Comparison of ENCODE assay signal across 12 cellular contexts in genomic region chr1:27883536-27884181, GRCh38. TPM values are rescaled to one million over a fixed set of nuclear protein-coding genes. Genes with fewer than 3 reads are reported as not detected.
DNase-seq lines count a peak whose midpoint lies in the region; ATAC-seq, FAIRE-seq and TF ChIP-seq lines count a peak whose summit lies in the region.
"Had no signal": no experiment of that assay in that cellular context is flagged by ENCODE, and none has a peak within 500 bp of the region (broad histone marks: within the 10 kb centered on the region; RNA-seq: fewer than 3 reads in every experiment).

No MANE protein-coding gene starts in this region.

- DNase-seq in GM12891 (ENCODE audit: insufficient read length, low spot score) (no peak), T-cell (no peak), naive B cell (no peak), HEK293T (ENCODE audit: extremely low spot score) (no peak), neural progenitor cell (ENCODE audit: low spot score) (no peak), H4 (ENCODE audit: low spot score) (no peak), GM20000 (ENCODE audit: low spot score) (no peak)
- DNase-seq: activated CD4-positive, alpha-beta T cell treated with anti-CD3 and anti-CD28 coated beads for 1 hour; DMS153 had no signal

- ATAC-seq in GM21528 (IDR thresholded peaks at IDR 0.05; ENCODE audit: low FRiP score, unreplicated experiment) (peak; percentile 18), T-cell (replicated peaks in 1 of 4) (no peak), naive B cell (ENCODE audit: low read depth in 2 of 2) (peak in 1 of 2 donors; percentile 34)

- H3K9ac ChIP-seq in neural progenitor cell, result no peak overlapping the region

- no peak overlapping the region for H3K27ac ChIP-seq in neural progenitor cell
- H3K27ac ChIP-seq: cardiac muscle cell had no signal

- no peaks in the 10 kb centered on the region for H3K36me3 ChIP-seq in neural progenitor cell
- H3K36me3 ChIP-seq: cardiac muscle cell had no signal

- no peaks in the 10 kb centered on the region for H4K20me1 ChIP-seq in neural progenitor cell (ENCODE audit: low read depth)

- no peaks in the 10 kb centered on the region for H3K4me1 ChIP-seq in neural progenitor cell

- H3F3A ChIP-seq in neural progenitor cell (ENCODE audit: low read depth), result no peaks in the 10 kb centered on the region

- H3K9me3 Mint-ChIP-seq in T-cell, result no peaks in the 10 kb centered on the region
- H3K9me3 Mint-ChIP-seq in naive B cell, result no peaks in the 10 kb centered on the region
- H3K9me3 Mint-ChIP-seq in neural progenitor cell, result no peaks in the 10 kb centered on the region
- H3K9me3 Mint-ChIP-seq: nephron had no signal

- H3K4me3 Mint-ChIP-seq in T-cell, result no peak overlapping the region
- peak overlapping the region in 1 of 8 donors; percentile 25 for H3K4me3 Mint-ChIP-seq in naive B cell
- no peak overlapping the region for H3K4me3 Mint-ChIP-seq in neural progenitor cell
- H3K4me3 Mint-ChIP-seq: nephron had no signal

- peak; percentile 69 for FAIRE-seq in GM12891 (lab: Jason Lieb, UNC)

- POLR2A ChIA-PET in T-cell (lab: Charles Lee) (no interaction called here), HEK293T (lab: Yijun Ruan, JAX) (no interaction called here)

- no peak overlapping the region for H3K4me3 ChIP-seq in neural progenitor cell
- H3K4me3 ChIP-seq: cardiac muscle cell had no signal

- H3K4me2 ChIP-seq in neural progenitor cell, result no peak overlapping the region

- CTCF ChIA-PET in T-cell (lab: Charles Lee) (interaction anchor here (0.5 to 0.6 kb wide), 3 partner anchors 19 to 67 kb away, joined by 3 to 4 read pairs (median 3); no protein-coding TSS in a partner anchor), HEK293T (lab: Yijun Ruan, JAX) (no interaction called here)

- H3K4me1 Mint-ChIP-seq in T-cell (peaks cover 19 to 72% (median 68%) of the 10 kb centered on the region in 3 donors), naive B cell (peaks cover 25 to 39% (median 34%) of the 10 kb centered on the region in 3 donors), neural progenitor cell (no peaks in the 10 kb centered on the region)

- peaks cover 66% of the 10 kb centered on the region for H3K36me3 Mint-ChIP-seq in T-cell
- H3K36me3 Mint-ChIP-seq in naive B cell, result peaks cover 0 to 9% of the 10 kb centered on the region in 2 donors
- peaks cover 8% of the 10 kb centered on the region for H3K36me3 Mint-ChIP-seq in neural progenitor cell

- no peak overlapping the region for H2AFZ ChIP-seq in neural progenitor cell (replicated peaks)

- H3K27me3 ChIP-seq in neural progenitor cell, result no peaks in the 10 kb centered on the region
- H3K27me3 ChIP-seq: cardiac muscle cell had no signal

- no peaks in the 10 kb centered on the region for H3K79me2 ChIP-seq in neural progenitor cell (ENCODE audit: low read depth)

- TF ChIP-seq POLR2A in GM12891 (IDR thresholded peaks at IDR 0.05; ENCODE audit: low read depth, low read length), result no peak; the same call in 1 of the 2 replicates

- H3K27me3 Mint-ChIP-seq in T-cell (no peaks in the 10 kb centered on the region), naive B cell (no peaks in the 10 kb centered on the region), neural progenitor cell (ENCODE audit: insufficient read depth, low read depth) (no peaks in the 10 kb centered on the region)

- H3K27ac Mint-ChIP-seq in T-cell, result peak overlapping the region; percentile 41 to 99
- H3K27ac Mint-ChIP-seq in naive B cell, result peak overlapping the region in 4 of 6 donors; percentile 59 to 92 (median 88)
- no peak overlapping the region for H3K27ac Mint-ChIP-seq in neural progenitor cell
- H3K27ac Mint-ChIP-seq: nephron had no signal

- H3K9me3 ChIP-seq in neural progenitor cell (ENCODE audit: low read depth), result no peaks in the 10 kb centered on the region

- TF ChIP-seq CTCF in neural progenitor cell (IDR thresholded peaks at IDR 0.05) (no peak), GM20000 (IDR thresholded peaks at IDR 0.05; ENCODE audit: extremely low read depth, missing control alignments) (no peak)

TF ChIP-seq in GM12891, 5 proteins besides CTCF, POLR2A, EP300 and RAD21:
- TF ChIP-seq POLR2AphosphoS5 (IDR thresholded peaks at IDR 0.05; ENCODE audit: low read depth, low read length) (no peak), POU2F2 (IDR thresholded peaks at IDR 0.05; ENCODE audit: low read depth, low read length) (no peak), TAF1 (IDR thresholded peaks at IDR 0.05; ENCODE audit: low read depth, low read length) (no peak), SPI1 (IDR thresholded peaks at IDR 0.05; ENCODE audit: low read depth, low read length) (no peak), PAX5 (IDR thresholded peaks at IDR 0.05; ENCODE audit: insufficient read depth, low read length, severe bottlenecking) (no peak)

TF ChIP-seq in HEK293T, 16 proteins besides CTCF, POLR2A, EP300 and RAD21:
- no peak for TF ChIP-seq HDGF (IDR thresholded peaks at IDR 0.05; ENCODE audit: borderline replicate concordance)
- TF ChIP-seq TARDBP (IDR thresholded peaks at IDR 0.05), result no peak
- TF ChIP-seq BHLHE40 (IDR thresholded peaks at IDR 0.05; ENCODE audit: borderline replicate concordance), result no peak
- no peak for TF ChIP-seq FOXM1 (IDR thresholded peaks at IDR 0.05; ENCODE audit: borderline replicate concordance)
- no peak for TF ChIP-seq FOXK2 (IDR thresholded peaks at IDR 0.05)
- no peak for TF ChIP-seq ZNF384 (IDR thresholded peaks at IDR 0.05)
- TF ChIP-seq PKNOX1 (IDR thresholded peaks at IDR 0.05), result no peak
- TF ChIP-seq SP1 (IDR thresholded peaks at IDR 0.05), result no peak
- TF ChIP-seq SUZ12 (IDR thresholded peaks at IDR 0.05), result no peak
- no peak for TF ChIP-seq CTBP1 (IDR thresholded peaks at IDR 0.05; ENCODE audit: borderline replicate concordance)
- TF ChIP-seq NFRKB (IDR thresholded peaks at IDR 0.05), result no peak

RNA-seq across cellular contexts. Expression of gene THEMIS2, which starts 11.3 kb away (rescaled TPM):
- 38.9 TPM for polyA plus RNA-seq in GM12891 (2012; ENCODE audit: low read depth, missing spikeins)
- total RNA-seq in T-cell (100 to 1,000 TPM in 2 of 5 donors, 10 to 100 TPM in 3; 39.0 to 124 (median 94.8) TPM), neural progenitor cell (ENCODE audit: low replicate concordance) (1.7 and 6.7 TPM in 2 replicates)
- 10 to 100 TPM in 2 of 6 donors, 1 to 10 TPM in 4; 5.7 to 14.1 (median 9.5) TPM for polyA plus RNA-seq in naive B cell (ENCODE audit: low read depth in 6 of 6)
- total RNA-seq in H4 (2014; rRNA removed; shearing (Covaris generic)), result 0.75 and 2.6 TPM in 2 replicates

RNA-seq across cellular contexts. Expression of gene RPA2, which starts 30.7 kb away (rescaled TPM):
- 71.9 TPM for polyA plus RNA-seq in GM12891 (2012; ENCODE audit: low read depth, missing spikeins)
- total RNA-seq in T-cell (10 to 100 TPM; 36.1 to 68.9 (median 53.5) TPM), neural progenitor cell (ENCODE audit: low replicate concordance) (94.3 and 97.0 TPM in 2 replicates)
- polyA plus RNA-seq in naive B cell (ENCODE audit: low read depth in 6 of 6), result 100 to 1,000 TPM; 128 to 275 (median 191) TPM
- 78.6 and 83.9 TPM in 2 replicates for total RNA-seq in H4 (2014; rRNA removed; shearing (Covaris generic))

RNA-seq across cellular contexts. Expression of gene SMPDL3B, which starts 51.1 kb away (rescaled TPM):
- polyA plus RNA-seq in GM12891 (2012; ENCODE audit: low read depth, missing spikeins), result 0.50 TPM
- total RNA-seq in T-cell (under 1 TPM in 4 of 5 donors, not detected in 1; 0.22 to 0.44 (median 0.33) TPM), neural progenitor cell (ENCODE audit: low replicate concordance) (1.2 and 3.9 TPM in 2 replicates)
- polyA plus RNA-seq in naive B cell (ENCODE audit: low read depth in 6 of 6), result not detected
- total RNA-seq in H4 (2014; rRNA removed; shearing (Covaris generic)), result 0.23 and 1.6 TPM in 2 replicates

RNA-seq across cellular contexts. Expression of gene PPP1R8, which starts 53.1 kb away (rescaled TPM):
- polyA plus RNA-seq in GM12891 (2012; ENCODE audit: low read depth, missing spikeins), result 31.4 TPM
- total RNA-seq in T-cell (10 to 100 TPM; 20.5 to 48.1 (median 40.5) TPM), neural progenitor cell (ENCODE audit: low replicate concordance) (61.2 and 66.3 TPM in 2 replicates)
- polyA plus RNA-seq in naive B cell (ENCODE audit: low read depth in 6 of 6), result 10 to 100 TPM; 25.8 to 40.9 (median 37.8) TPM
- 32.8 and 45.9 TPM in 2 replicates for total RNA-seq in H4 (2014; rRNA removed; shearing (Covaris generic))
